ENCODE assay signal across 17 cellular contexts in the genomic region with DNA sequence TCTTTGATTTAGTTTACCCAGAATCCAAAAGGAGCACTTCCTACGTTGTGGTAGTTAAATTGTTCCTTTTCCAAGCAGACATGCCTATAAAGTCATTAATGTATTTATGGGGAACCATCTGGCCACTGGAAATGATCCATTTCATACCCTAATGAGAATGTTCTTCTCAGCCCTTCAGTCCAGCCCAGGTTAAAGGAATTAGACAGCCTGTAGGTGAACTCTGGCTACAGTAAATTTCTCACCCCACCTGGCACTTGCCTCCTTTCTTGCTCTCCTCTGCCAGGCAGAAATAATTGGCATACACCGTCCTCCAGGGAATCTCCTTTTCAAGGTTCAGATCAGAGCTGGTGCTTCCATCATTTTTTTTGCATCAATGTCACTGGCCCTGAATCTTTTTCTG.
A peak's percentile ranks its signal among the peaks of the same experiment; 100 is the strongest.
DNase-seq lines count a peak whose midpoint lies in the region; ATAC-seq and TF ChIP-seq lines count a peak whose summit lies in the region.
"Had no signal": no experiment of that assay in that cellular context is flagged by ENCODE, and none has a peak within 500 bp of the region (broad histone marks: within the 10 kb centered on the region; RNA-seq: fewer than 3 reads in every experiment).

No MANE protein-coding gene starts in this region.

- H3K4me1 Mint-ChIP-seq in activated T-helper 1 cell treated with anti-CD3 and anti-CD28 coated beads, Interleukin-12 subunit alpha, Interleukin-12 subunit beta, Interleukin-2, Interleukin-4 antibody, amounts not matched to agents 30 ng/mL and 10 ng/mL and 1 ng/mL, durations not matched to agents 14 hours and 24 hours and 36 hours (ENCODE audit: low read depth), result peaks cover 95% of the 10 kb centered on the region

- H3K36me3 Mint-ChIP-seq in activated T-helper 1 cell treated with anti-CD3 and anti-CD28 coated beads, Interleukin-12 subunit alpha, Interleukin-12 subunit beta, Interleukin-2, Interleukin-4 antibody, amounts not matched to agents 30 ng/mL and 10 ng/mL and 1 ng/mL, durations not matched to agents 14 hours and 24 hours and 36 hours (ENCODE audit: low read depth), result peaks cover 48% of the 10 kb centered on the region

- TF ChIP-seq CTCF in tibial nerve (IDR thresholded peaks at IDR 0.05), result no peak

- H3K9ac ChIP-seq in muscle layer of colon (ENCODE audit: low read length), result no peak overlapping the region
- H3K9ac ChIP-seq: BLaER1, KMS-11 had no signal

- H3K27me3 Mint-ChIP-seq in activated T-helper 1 cell treated with anti-CD3 and anti-CD28 coated beads, Interleukin-12 subunit alpha, Interleukin-12 subunit beta, Interleukin-2, Interleukin-4 antibody, amounts not matched to agents 30 ng/mL and 10 ng/mL and 1 ng/mL, durations not matched to agents 14 hours and 24 hours and 36 hours (ENCODE audit: insufficient read depth), result peaks cover 7% of the 10 kb centered on the region
- H3K27me3 Mint-ChIP-seq: activated CD8-positive, alpha-beta T cell treated with anti-CD3 and anti-CD28 coated beads for 36 hours had no signal

- H3K27me3 ChIP-seq in muscle layer of colon (ENCODE audit: control insufficient read depth in 1 of 2, insufficient read depth in 2 of 2, low read length in 2 of 2) (no peaks in the 10 kb centered on the region), tibial nerve (no peaks in the 10 kb centered on the region)
- H3K27me3 ChIP-seq: BLaER1 had no signal

- ATAC-seq in HG02840 (IDR thresholded peaks at IDR 0.05; ENCODE audit: low FRiP score, unreplicated experiment), result no peak
- ATAC-seq: activated CD8-positive, alpha-beta T cell treated with anti-CD3 and anti-CD28 coated beads for 36 hours had no signal

- DNase-seq in NCI-H345 treated with DMSO at 0.1 percent for 48 hours (lab: John Stamatoyannopoulos, UW; ENCODE audit: unreplicated experiment) (peak; percentile 22), NCI-H345 (lab: John Stamatoyannopoulos, UW) (no peak), tibial nerve (ENCODE audit: low spot score in 2 of 2) (no peak), NK-92 (lab: John Stamatoyannopoulos, UW; ENCODE audit: unreplicated experiment) (no peak)
- DNase-seq in activated T-helper 1 cell treated with anti-CD3 and anti-CD28 coated beads, Interleukin-12 subunit alpha, Interleukin-12 subunit beta, Interleukin-2, Interleukin-4 antibody, amounts not matched to agents 30 ng/mL and 10 ng/mL and 1 ng/mL, durations not matched to agents 14 hours and 24 hours and 36 hours (ENCODE audit: low spot score), result no peak
- no peak for DNase-seq in activated T-cell treated with anti-CD3 and anti-CD28 coated beads, Interleukin-2, amount 50 U/mL, for 1 hour
- DNase-seq: activated CD8-positive, alpha-beta T cell treated with anti-CD3 and anti-CD28 coated beads for 36 hours; effector memory CD4-positive, alpha-beta T cell; H7; islet precursor cell; NCI-H1105 treated with DMSO at 0.1 percent for 48 hours; right cardiac atrium; WERI-Rb-1 had no signal

- H3K9me3 Mint-ChIP-seq in activated T-helper 1 cell treated with anti-CD3 and anti-CD28 coated beads, Interleukin-12 subunit alpha, Interleukin-12 subunit beta, Interleukin-2, Interleukin-4 antibody, amounts not matched to agents 30 ng/mL and 10 ng/mL and 1 ng/mL, durations not matched to agents 14 hours and 24 hours and 36 hours, result peaks cover 16% of the 10 kb centered on the region

- H3K9me3 ChIP-seq in muscle layer of colon (ENCODE audit: low read length) (no peaks in the 10 kb centered on the region), tibial nerve (no peaks in the 10 kb centered on the region)
- H3K9me3 ChIP-seq: BLaER1 had no signal

- H3K27ac ChIP-seq in muscle layer of colon (ENCODE audit: low read depth, low read length) (peak overlapping the region; percentile 82), tibial nerve (peak overlapping the region; percentile 63 to 82 (median 70))
- H3K27ac ChIP-seq: BLaER1, KMS-11, WERI-Rb-1 had no signal

- TF ChIP-seq EP300 in tibial nerve (IDR thresholded peaks at IDR 0.05), result no peak

- TF ChIP-seq POLR2A in tibial nerve (IDR thresholded peaks at IDR 0.05), result no peak

- H3K27ac Mint-ChIP-seq in activated T-helper 1 cell treated with anti-CD3 and anti-CD28 coated beads, Interleukin-12 subunit alpha, Interleukin-12 subunit beta, Interleukin-2, Interleukin-4 antibody, amounts not matched to agents 30 ng/mL and 10 ng/mL and 1 ng/mL, durations not matched to agents 14 hours and 24 hours and 36 hours, result peak overlapping the region; percentile 56
- H3K27ac Mint-ChIP-seq: activated CD8-positive, alpha-beta T cell treated with anti-CD3 and anti-CD28 coated beads for 36 hours had no signal

- H3K4me1 ChIP-seq in muscle layer of colon (ENCODE audit: insufficient read depth, low read length) (peaks cover 52% of the 10 kb centered on the region), tibial nerve (peaks cover 0 to 33% (median 8%) of the 10 kb centered on the region in 4 donors)

- H3K4me3 ChIP-seq in muscle layer of colon (ENCODE audit: low read depth in 1 of 2, low read length in 2 of 2) (no peak overlapping the region), tibial nerve (no peak overlapping the region)
- H3K4me3 ChIP-seq: BLaER1 had no signal

- H3K4me3 Mint-ChIP-seq in activated T-helper 1 cell treated with anti-CD3 and anti-CD28 coated beads, Interleukin-12 subunit alpha, Interleukin-12 subunit beta, Interleukin-2, Interleukin-4 antibody, amounts not matched to agents 30 ng/mL and 10 ng/mL and 1 ng/mL, durations not matched to agents 14 hours and 24 hours and 36 hours, result no peak overlapping the region
- H3K4me3 Mint-ChIP-seq: activated CD8-positive, alpha-beta T cell treated with anti-CD3 and anti-CD28 coated beads for 36 hours had no signal

- intact Hi-C loops in activated T-helper 1 cell treated with anti-CD3 and anti-CD28 coated beads, Interleukin-12 subunit alpha, Interleukin-12 subunit beta, Interleukin-2, Interleukin-4 antibody, amounts not matched to agents 30 ng/mL and 10 ng/mL and 1 ng/mL, durations not matched to agents 14 hours and 24 hours and 36 hours (cut with micrococcal nuclease), result no loop called here

- H3K36me3 ChIP-seq in muscle layer of colon (ENCODE audit: insufficient read depth, low read length) (no peaks in the 10 kb centered on the region), tibial nerve (no peaks in the 10 kb centered on the region)
- H3K36me3 ChIP-seq: BLaER1, WERI-Rb-1 had no signal

- 86% methylated on average over 2 of the region's 2 CpGs for WGBS in tibial nerve, 2 donors
